In the genomic region with DNA sequence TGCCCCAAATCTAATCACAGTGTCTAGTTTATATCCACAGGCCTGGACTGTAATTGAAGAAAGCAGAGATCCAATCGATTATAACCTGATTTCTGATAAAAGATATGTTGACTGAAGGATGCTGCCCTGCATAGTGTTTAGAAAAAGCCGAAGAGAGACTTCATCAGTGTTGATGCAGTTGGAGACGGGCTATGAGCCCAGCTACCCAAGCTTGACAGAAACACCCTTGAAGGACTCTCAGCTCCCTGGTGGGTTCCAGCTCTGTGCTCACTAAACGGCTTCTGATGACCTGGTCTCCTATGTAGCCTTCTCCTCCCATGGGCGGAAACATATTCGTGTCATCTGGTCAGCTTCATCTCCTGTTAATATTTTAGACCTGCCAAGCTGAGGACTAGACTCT, we compare ENCODE assay signal across 21 cellular contexts. TPM values are rescaled to one million over a fixed set of nuclear protein-coding genes. Genes with fewer than 3 reads are reported as not detected.
DNase-seq lines count a peak whose midpoint lies in the region; ATAC-seq and TF ChIP-seq lines count a peak whose summit lies in the region.
"Had no signal": no experiment of that assay in that cellular context is flagged by ENCODE, and none has a peak within 500 bp of the region (broad histone marks: within the 10 kb centered on the region; RNA-seq: fewer than 3 reads in every experiment).

No MANE protein-coding gene starts in this region.

- H3K4me1 ChIP-seq in BLaER1 (peaks cover 63% of the 10 kb centered on the region), endodermal cell (ENCODE audit: control insufficient read depth, insufficient read depth, low read length) (no peaks in the 10 kb centered on the region), thyroid gland (no peaks in the 10 kb centered on the region)
- H3K4me1 ChIP-seq: A549, BE2C had no signal

- H3K4me3 Mint-ChIP-seq in endodermal cell = no peak overlapping the region
- H3K4me3 Mint-ChIP-seq: CD8-positive, alpha-beta T cell had no signal

- no peaks in the 10 kb centered on the region for H3K9me3 Mint-ChIP-seq in endodermal cell
- H3K9me3 Mint-ChIP-seq: CD4-positive, CD25-positive, alpha-beta regulatory T cell; CD8-positive, alpha-beta T cell had no signal

- peaks cover 41% of the 10 kb centered on the region for H3K4me1 Mint-ChIP-seq in endodermal cell

- intact Hi-C loops in thyroid gland (cut with DNase I) = no loop called here

- no peaks in the 10 kb centered on the region for H3K9me3 ChIP-seq in BLaER1
- peaks cover 8% of the 10 kb centered on the region for H3K9me3 ChIP-seq in endodermal cell (ENCODE audit: control insufficient read depth, low read length)
- no peaks in the 10 kb centered on the region for H3K9me3 ChIP-seq in thyroid gland
- H3K9me3 ChIP-seq: A549, BE2C, Caco-2 had no signal

- no peaks in the 10 kb centered on the region for H3K27me3 Mint-ChIP-seq in endodermal cell (ENCODE audit: insufficient read depth)
- H3K27me3 Mint-ChIP-seq: CD4-positive, CD25-positive, alpha-beta regulatory T cell had no signal

- H3K36me3 ChIP-seq in BLaER1 = peaks cover 4% of the 10 kb centered on the region; the same call in 1 of the 2 replicates
- peaks cover 24% of the 10 kb centered on the region for H3K36me3 ChIP-seq in endodermal cell (ENCODE audit: control insufficient read depth, insufficient read depth, low read length)
- no peaks in the 10 kb centered on the region for H3K36me3 ChIP-seq in thyroid gland
- H3K36me3 ChIP-seq: BE2C had no signal

- TF ChIP-seq POLR2A in thyroid gland (IDR thresholded peaks at IDR 0.05) = no peak

- H3K9ac ChIP-seq in BLaER1 (peak overlapping the region; percentile 35; the same call in 1 of the 2 replicates), endodermal cell (ENCODE audit: extremely low read depth, low read length, poor library complexity, severe bottlenecking) (no peak overlapping the region)
- H3K9ac ChIP-seq: GM23248 had no signal

- peaks cover 58% of the 10 kb centered on the region for H4K20me1 ChIP-seq in BLaER1

- no peak overlapping the region for H3K27ac Mint-ChIP-seq in endodermal cell
- H3K27ac Mint-ChIP-seq: CD8-positive, alpha-beta T cell had no signal

- TF ChIP-seq CTCF in endodermal cell (conservative IDR thresholded peaks at IDR 0.05) (no peak), thyroid gland (IDR thresholded peaks at IDR 0.05) (no peak)

- no peak overlapping the region for H3K4me3 ChIP-seq in BLaER1
- H3K4me3 ChIP-seq in endodermal cell (ENCODE audit: low read length) = no peak overlapping the region
- no peak overlapping the region for H3K4me3 ChIP-seq in thyroid gland (replicated peaks in 1 of 3)
- H3K4me3 ChIP-seq: A549, GM23248 had no signal

- peaks cover 38% of the 10 kb centered on the region for H3K36me3 Mint-ChIP-seq in endodermal cell (ENCODE audit: low read depth)

- H3K27me3 ChIP-seq in BLaER1 (no peaks in the 10 kb centered on the region), endodermal cell (ENCODE audit: control insufficient read depth, insufficient read depth, low read length, poor library complexity, severe bottlenecking) (no peaks in the 10 kb centered on the region), thyroid gland (no peaks in the 10 kb centered on the region)
- H3K27me3 ChIP-seq: BE2C had no signal

- DNase-seq in SK-N-DZ (ENCODE audit: low spot score) = peak; percentile 93
- DNase-seq in endodermal cell = peak; percentile 17
- peak; percentile 62 to 64 for DNase-seq in thyroid gland
- no peak for DNase-seq in T1000 (lab: John Stamatoyannopoulos, UW)
- no peak for DNase-seq in kidney tubule cell (ENCODE audit: low spot score)
- DNase-seq: 8988T; ACHN; AML-193; BE2C; Caco-2; CD4-positive, CD25-positive, alpha-beta regulatory T cell; CD8-positive, alpha-beta T cell; DMS153; DND-41; GM23248; H7; HCEC 1CT had no signal

- H3K27ac ChIP-seq in BLaER1 (no peak overlapping the region), endodermal cell (ENCODE audit: low read depth, low read length) (no peak overlapping the region), thyroid gland (no peak overlapping the region)
- H3K27ac ChIP-seq: A549, C4-2B, GM23248 had no signal

- 92 to 98% methylated on average over 6 of the region's 6 CpGs for WGBS in endodermal cell (ENCODE audit: insufficient coverage in 1 of 2, insufficient read length in 1 of 2), 2 experiments
- WGBS in thyroid gland, 2 donors = 58 to 59% methylated on average over 6 of the region's 6 CpGs

- ATAC-seq in GM19455 (IDR thresholded peaks at IDR 0.05; ENCODE audit: unreplicated experiment) = no peak
- ATAC-seq: A549; CD8-positive, alpha-beta T cell had no signal

- peak overlapping the region; percentile 74 for H3K4me2 ChIP-seq in BLaER1
- H3K4me2 ChIP-seq: A549 had no signal

RNA-seq across cellular contexts. Expression of a gene that starts 10.2 kb away (rescaled TPM):
- polyA plus RNA-seq in SK-N-DZ (2014; cell fraction: cytosol; rRNA removed) = 38.6 and 40.9 TPM in 2 replicates
- polyA plus RNA-seq in SK-N-DZ (2014; cell fraction: nucleus; rRNA removed) = 21.3 and 31.0 TPM in 2 replicates
- total RNA-seq in endodermal cell = 10 to 100 TPM; 55.9 to 57.7 TPM
- polyA plus RNA-seq in endodermal cell (2013, experiment 1 of 2) = 20.4 TPM
- 20.4 TPM for polyA plus RNA-seq in endodermal cell (2013, experiment 2 of 2)
- total RNA-seq in thyroid gland = 10 to 100 TPM in 3 of 4 donors, 1 to 10 TPM in 1; 8.0 to 27.0 (median 17.1) TPM

RNA-seq across cellular contexts. Expression of a gene that starts 50.9 kb away (rescaled TPM):
- polyA plus RNA-seq in SK-N-DZ (2014; cell fraction: cytosol; rRNA removed) = 21.5 and 22.3 TPM in 2 replicates
- 15.4 TPM in 2 replicates for polyA plus RNA-seq in SK-N-DZ (2014; cell fraction: nucleus; rRNA removed)
- total RNA-seq in endodermal cell (10 to 100 TPM in 1 of 2 donors, 1 to 10 TPM in 1; 8.4 to 12.5 TPM), thyroid gland (10 to 100 TPM; 29.3 to 39.2 (median 34.8) TPM)
- 24.5 TPM for polyA plus RNA-seq in endodermal cell (2013, experiment 1 of 2)
- polyA plus RNA-seq in endodermal cell (2013, experiment 2 of 2) = 21.3 TPM

RNA-seq across cellular contexts. Expression of a gene that starts 51.2 kb away (rescaled TPM):
- polyA plus RNA-seq in SK-N-DZ (2014; cell fraction: cytosol; rRNA removed) = 8.6 and 12.2 TPM in 2 replicates
- 34.3 and 64.0 TPM in 2 replicates for polyA plus RNA-seq in SK-N-DZ (2014; cell fraction: nucleus; rRNA removed)
- total RNA-seq in endodermal cell = 10 to 100 TPM; 12.4 to 14.5 TPM
- 18.5 TPM for polyA plus RNA-seq in endodermal cell (2013, experiment 1 of 2)
- 19.7 TPM for polyA plus RNA-seq in endodermal cell (2013, experiment 2 of 2)
- total RNA-seq in thyroid gland = 10 to 100 TPM; 14.4 to 28.5 (median 26.1) TPM

Comparison
In these comparisons a context has a peak if more than half of its experiments do, and no peak if none do; other contexts are left out.
1. DNase-seq: peak in SK-N-DZ (single experiment), endodermal cell (single experiment) and thyroid gland (2 of 2); none in T1000 (single experiment) and kidney tubule cell (single experiment).